In genomic region chr7:17939111-17939669, GRCh38 we compare ENCODE assay signal across 8 cellular contexts. TPM values are rescaled to one million over a fixed set of nuclear protein-coding genes. Genes with fewer than 3 reads are reported as not detected.
DNase-seq lines count a peak whose midpoint lies in the region; ATAC-seq and TF ChIP-seq lines count a peak whose summit lies in the region.

No MANE protein-coding gene starts in this region.

- H3K9me3 Mint-ChIP-seq in T-helper 1 cell treated with Interleukin-12 subunit alpha and Interleukin-12 subunit beta and Interleukin-4 antibody, amounts not matched to agents 30 μg/mL and 1 μg/mL, for 36 hours, result no peaks in the 10 kb centered on the region

- H3K27ac ChIP-seq in BLaER1 treated with 17β-estradiol and CSF1 and Interleukin-3, amounts not matched to agents 10 nM and 100 nM, result peak overlapping the region; percentile 89 to 100 (median 95)
- peak overlapping the region; percentile 91 to 97 (median 95) for H3K27ac ChIP-seq in esophagus muscularis mucosa (replicated peaks in 1 of 4)

- peak overlapping the region; percentile 98 for H3K4me3 Mint-ChIP-seq in T-helper 1 cell treated with Interleukin-12 subunit alpha and Interleukin-12 subunit beta and Interleukin-4 antibody, amounts not matched to agents 30 μg/mL and 1 μg/mL, for 36 hours

- peak overlapping the region; percentile 91 for H3K27ac Mint-ChIP-seq in T-helper 1 cell treated with Interleukin-12 subunit alpha and Interleukin-12 subunit beta and Interleukin-4 antibody, amounts not matched to agents 30 μg/mL and 1 μg/mL, for 36 hours

- no peaks in the 10 kb centered on the region; a peak in 1 of 22 replicates for H3K9me3 ChIP-seq in BLaER1 treated with 17β-estradiol and CSF1 and Interleukin-3, amounts not matched to agents 10 nM and 100 nM (replicated peaks in 1 of 11)
- H3K9me3 ChIP-seq in esophagus muscularis mucosa (no peaks in the 10 kb centered on the region), neuron (ENCODE audit: low read length) (no peaks in the 10 kb centered on the region)

- intact Hi-C loops in esophagus muscularis mucosa (cut with DNase I), result no loop called here

- H2AFZ ChIP-seq in neuron (ENCODE audit: low read depth, low read length), result peak overlapping the region; percentile 98

- H3K9ac ChIP-seq in BLaER1 treated with 17β-estradiol and CSF1 and Interleukin-3, amounts not matched to agents 10 nM and 100 nM, result peak overlapping the region; percentile 91 to 99 (median 96)

- no peak for TF ChIP-seq EP300 in esophagus muscularis mucosa (IDR thresholded peaks at IDR 0.05)

- ATAC-seq in GM21390 (IDR thresholded peaks at IDR 0.05; ENCODE audit: unreplicated experiment) (no peak), GM18520 (IDR thresholded peaks at IDR 0.05; ENCODE audit: unreplicated experiment) (no peak)

- H3K36me3 ChIP-seq in BLaER1 treated with 17β-estradiol and CSF1 and Interleukin-3, amounts not matched to agents 10 nM and 100 nM, result peaks cover 0 to 10% (median 0%) of the 10 kb centered on the region in 11 experiments; a peak in 5 of 22 replicates
- H3K36me3 ChIP-seq in esophagus muscularis mucosa, result no peaks in the 10 kb centered on the region
- peaks cover 2% of the 10 kb centered on the region for H3K36me3 ChIP-seq in neuron (ENCODE audit: insufficient read depth, low read length)

- no peak for TF ChIP-seq CTCF in esophagus muscularis mucosa (IDR thresholded peaks at IDR 0.05)

- WGBS in esophagus muscularis mucosa, result 7% methylated on average over 9 of the region's 9 CpGs

- peak overlapping the region; percentile 69 to 93 (median 88) for H3K4me3 ChIP-seq in BLaER1 treated with 17β-estradiol and CSF1 and Interleukin-3, amounts not matched to agents 10 nM and 100 nM
- H3K4me3 ChIP-seq in esophagus muscularis mucosa (peak overlapping the region; percentile 67 to 97 (median 84)), neuron (ENCODE audit: low read length) (peak overlapping the region; percentile 68)

- H3K27me3 Mint-ChIP-seq in T-helper 1 cell treated with Interleukin-12 subunit alpha and Interleukin-12 subunit beta and Interleukin-4 antibody, amounts not matched to agents 30 μg/mL and 1 μg/mL, for 36 hours (ENCODE audit: low read depth), result peaks cover 20% of the 10 kb centered on the region

- TF ChIP-seq POLR2A in esophagus muscularis mucosa (IDR thresholded peaks at IDR 0.05; ENCODE audit: low read depth), result no peak

- H3K27me3 ChIP-seq in BLaER1 treated with 17β-estradiol and CSF1 and Interleukin-3, amounts not matched to agents 10 nM and 100 nM, result no peaks in the 10 kb centered on the region
- no peaks in the 10 kb centered on the region for H3K27me3 ChIP-seq in esophagus muscularis mucosa
- H3K27me3 ChIP-seq in neuron (ENCODE audit: insufficient read depth, low read length), result no peaks in the 10 kb centered on the region

- peaks cover 25 to 56% (median 38%) of the 10 kb centered on the region in 10 experiments for H3K4me1 ChIP-seq in BLaER1 treated with 17β-estradiol and CSF1 and Interleukin-3, amounts not matched to agents 10 nM and 100 nM
- H3K4me1 ChIP-seq in esophagus muscularis mucosa, result peaks cover 31 to 53% (median 49%) of the 10 kb centered on the region in 4 donors
- peaks cover 27% of the 10 kb centered on the region for H3K4me1 ChIP-seq in neuron (ENCODE audit: insufficient read depth, low read length)

- peaks cover 14% of the 10 kb centered on the region for H3K36me3 Mint-ChIP-seq in T-helper 1 cell treated with Interleukin-12 subunit alpha and Interleukin-12 subunit beta and Interleukin-4 antibody, amounts not matched to agents 30 μg/mL and 1 μg/mL, for 36 hours (ENCODE audit: low read depth)

- H3K4me1 Mint-ChIP-seq in T-helper 1 cell treated with Interleukin-12 subunit alpha and Interleukin-12 subunit beta and Interleukin-4 antibody, amounts not matched to agents 30 μg/mL and 1 μg/mL, for 36 hours (ENCODE audit: low read depth), result peaks cover 43% of the 10 kb centered on the region

- H3K4me2 ChIP-seq in BLaER1 treated with 17β-estradiol and CSF1 and Interleukin-3, amounts not matched to agents 10 nM and 100 nM, result peak overlapping the region; percentile 84 to 97 (median 88)

- peaks cover 0 to 46% (median 11%) of the 10 kb centered on the region in 11 experiments; a peak in 9 of 22 replicates for H4K20me1 ChIP-seq in BLaER1 treated with 17β-estradiol and CSF1 and Interleukin-3, amounts not matched to agents 10 nM and 100 nM

- DNase-seq in HK-2 (ENCODE audit: unreplicated experiment), result peak; percentile 11
- no peak for DNase-seq in esophagus muscularis mucosa (ENCODE audit: extremely low spot score)
- DNase-seq in NCI-H446 (lab: John Stamatoyannopoulos, UW), result no peak

RNA-seq across cellular contexts. Expression of gene SNX13, which starts 1.1 kb away (rescaled TPM):
- 10 to 100 TPM; 37.9 to 51.8 (median 43.9) TPM for total RNA-seq in esophagus muscularis mucosa
